Comparison of ENCODE assay signal across 1 cellular context in the genomic region with DNA sequence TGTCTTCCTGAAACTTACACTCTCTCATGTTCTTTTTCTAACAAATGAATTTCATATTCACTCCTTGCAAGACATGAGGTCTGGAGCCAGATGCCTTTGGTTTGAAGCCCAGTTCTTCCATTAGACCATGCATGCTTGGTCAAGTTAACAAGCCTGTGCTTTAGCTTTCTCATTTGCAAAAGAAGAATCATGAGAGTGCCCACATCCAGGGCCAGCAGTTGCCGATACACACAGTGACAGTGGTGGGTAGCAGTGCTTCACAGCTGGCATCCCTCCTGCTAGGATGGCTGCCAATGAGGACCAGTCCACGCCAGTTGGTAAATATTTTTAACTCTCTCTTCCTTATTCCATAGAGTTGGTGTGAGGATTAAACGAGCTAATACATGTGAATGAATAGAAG.
TF ChIP-seq lines count a peak whose summit lies in the region.

No MANE protein-coding gene starts in this region.

TF ChIP-seq in IMR-90, 13 proteins besides CTCF, POLR2A, EP300 and RAD21 (continued from another document):
- TF ChIP-seq SMC3 (IDR thresholded peaks at IDR 0.05; ENCODE audit: low read depth, low read length) (no peak), RCOR1 (IDR thresholded peaks at IDR 0.05; ENCODE audit: insufficient replicate concordance, low read length) (no peak)
- TF ChIP-seq, protein P1, sequence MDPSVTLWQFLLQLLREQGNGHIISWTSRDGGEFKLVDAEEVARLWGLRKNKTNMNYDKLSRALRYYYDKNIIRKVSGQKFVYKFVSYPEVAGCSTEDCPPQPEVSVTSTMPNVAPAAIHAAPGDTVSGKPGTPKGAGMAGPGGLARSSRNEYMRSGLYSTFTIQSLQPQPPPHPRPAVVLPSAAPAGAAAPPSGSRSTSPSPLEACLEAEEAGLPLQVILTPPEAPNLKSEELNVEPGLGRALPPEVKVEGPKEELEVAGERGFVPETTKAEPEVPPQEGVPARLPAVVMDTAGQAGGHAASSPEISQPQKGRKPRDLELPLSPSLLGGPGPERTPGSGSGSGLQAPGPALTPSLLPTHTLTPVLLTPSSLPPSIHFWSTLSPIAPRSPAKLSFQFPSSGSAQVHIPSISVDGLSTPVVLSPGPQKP (IDR thresholded peaks at IDR 0.05; ENCODE audit: borderline replicate concordance, low read depth, low read length), result no peak
